ENCODE assay signal across 9 cellular contexts in the genomic region with DNA sequence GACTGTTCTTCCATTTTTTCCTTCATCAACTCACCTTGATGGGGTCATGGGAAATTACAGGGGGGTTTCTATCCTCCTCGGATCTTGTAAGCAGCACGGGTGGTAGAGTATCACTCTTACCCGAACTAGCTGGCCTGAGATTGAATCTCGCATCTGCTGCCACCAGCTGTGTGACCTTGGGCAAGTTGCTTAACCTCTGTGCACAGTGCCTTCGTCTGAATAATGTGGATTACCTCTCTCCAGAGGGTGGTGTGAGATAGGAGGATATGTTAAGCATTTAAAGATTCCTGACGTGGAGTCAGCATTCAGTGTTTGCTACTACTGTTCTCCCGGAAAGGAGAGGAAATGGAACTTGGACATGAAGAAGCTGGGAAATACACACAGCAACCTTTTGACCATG. TPM values are rescaled to one million over a fixed set of nuclear protein-coding genes. Genes with fewer than 3 reads are reported as not detected.
A peak's percentile ranks its signal among the peaks of the same experiment; 100 is the strongest.
DNase-seq lines count a peak whose midpoint lies in the region; ATAC-seq, FAIRE-seq and TF ChIP-seq lines count a peak whose summit lies in the region.
"Had no signal": no experiment of that assay in that cellular context is flagged by ENCODE, and none has a peak within 500 bp of the region (broad histone marks: within the 10 kb centered on the region; RNA-seq: fewer than 3 reads in every experiment).

No MANE protein-coding gene starts in this region.

- no peak for DNase-seq in heart right ventricle
- no peak for DNase-seq in left cardiac atrium
- no peak for DNase-seq in astrocyte (ENCODE audit: low read depth)
- no peak for DNase-seq in natural killer cell
- no peak for DNase-seq in vagina (ENCODE audit: extremely low spot score in 2 of 2)
- DNase-seq in amygdala (lab: John Stamatoyannopoulos, UW), result no peak
- DNase-seq in NCI-H748 (lab: John Stamatoyannopoulos, UW; ENCODE audit: unreplicated experiment), result no peak
- DNase-seq: stimulated activated CD4-positive, alpha-beta T cell treated with anti-CD3 and anti-CD28 coated beads, Interleukin-4, amount 100 ng/mL, for 4 hours had no signal

- H2AFZ ChIP-seq in astrocyte (ENCODE audit: low read depth, low read length), result no peak overlapping the region

- no peak overlapping the region for H3K4me2 ChIP-seq in astrocyte (ENCODE audit: low read length)

- H3K4me1 Mint-ChIP-seq in astrocyte (ENCODE audit: low read depth, unreplicated experiment) (peaks cover 44% of the 10 kb centered on the region), natural killer cell (peaks cover 79 to 90% of the 10 kb centered on the region in 2 donors)

- peaks cover 95% of the 10 kb centered on the region for H4K20me1 ChIP-seq in astrocyte (ENCODE audit: insufficient read depth, low read length)

- ATAC-seq in heart right ventricle (no peak), left cardiac atrium (no peak), natural killer cell (no peak), GM19463 (IDR thresholded peaks at IDR 0.05; ENCODE audit: unreplicated experiment) (no peak)

- H3K4me3 Mint-ChIP-seq in astrocyte (ENCODE audit: unreplicated experiment) (no peak overlapping the region), natural killer cell (peak overlapping the region; percentile 70)

- H3K36me3 ChIP-seq in heart right ventricle, result peaks cover 0 to 84% (median 33%) of the 10 kb centered on the region in 9 donors
- peaks cover 46% of the 10 kb centered on the region for H3K36me3 ChIP-seq in astrocyte (ENCODE audit: insufficient read depth, low read length)
- H3K36me3 ChIP-seq in vagina, result peaks cover 0 to 47% of the 10 kb centered on the region in 2 donors

- H3K27ac ChIP-seq in heart right ventricle (peak overlapping the region in 9 of 10 donors; percentile 38 to 89 (median 73)), astrocyte (ENCODE audit: low read depth, low read length) (no peak overlapping the region), vagina (peak overlapping the region; percentile 53)

- H3K9me3 ChIP-seq in heart right ventricle (no peaks in the 10 kb centered on the region), astrocyte (ENCODE audit: insufficient read depth, low read depth, low read length) (no peaks in the 10 kb centered on the region), vagina (no peaks in the 10 kb centered on the region)

- intact Hi-C loops in heart right ventricle (cut with DNase I) (no loop called here), left cardiac atrium (cut with DNase I) (no loop called here), natural killer cell (cut with micrococcal nuclease) (no loop called here), vagina (cut with DNase I) (no loop called here)

- 34 to 48% methylated on average over 7 of the region's 7 CpGs for WGBS in heart right ventricle, 2 donors

- H3K4me3 ChIP-seq in heart right ventricle (no peak overlapping the region), astrocyte (ENCODE audit: insufficient read depth, low read depth, low read length) (no peak overlapping the region), vagina (no peak overlapping the region)

- no peak for TF ChIP-seq POLR2A in vagina (IDR thresholded peaks at IDR 0.05)

- H3K27me3 Mint-ChIP-seq in astrocyte (ENCODE audit: low read depth, unreplicated experiment) (no peaks in the 10 kb centered on the region), natural killer cell (ENCODE audit: low read depth in 2 of 2) (no peaks in the 10 kb centered on the region)

- peaks cover 85% of the 10 kb centered on the region for H3K79me2 ChIP-seq in astrocyte (ENCODE audit: insufficient read depth, low read length)

- H3K36me3 Mint-ChIP-seq in astrocyte (ENCODE audit: low read depth, unreplicated experiment) (peaks cover 12% of the 10 kb centered on the region), natural killer cell (no peaks in the 10 kb centered on the region)

- H3K27ac Mint-ChIP-seq in astrocyte (ENCODE audit: unreplicated experiment) (peak overlapping the region; percentile 47), natural killer cell (peak overlapping the region; percentile 90 to 92)

- no peak overlapping the region for H3K9ac ChIP-seq in astrocyte (ENCODE audit: low read length)

- H3K9me3 Mint-ChIP-seq in astrocyte (ENCODE audit: unreplicated experiment) (no peaks in the 10 kb centered on the region), natural killer cell (no peaks in the 10 kb centered on the region)

- H3K4me1 ChIP-seq in heart right ventricle, result peaks cover 29 to 99% (median 61%) of the 10 kb centered on the region in 9 donors
- peaks cover 35% of the 10 kb centered on the region for H3K4me1 ChIP-seq in astrocyte (ENCODE audit: insufficient read depth, low read length)
- H3K4me1 ChIP-seq in vagina, result peaks cover 72% of the 10 kb centered on the region

- TF ChIP-seq CTCF in heart right ventricle (IDR thresholded peaks at IDR 0.05) (no peak), astrocyte (IDR thresholded peaks at IDR 0.05; ENCODE audit: insufficient read depth, low read depth, low read length) (no peak), natural killer cell (IDR thresholded peaks at IDR 0.05) (no peak), vagina (IDR thresholded peaks at IDR 0.05) (no peak)

- H3K27me3 ChIP-seq in heart right ventricle (no peaks in the 10 kb centered on the region), astrocyte (ENCODE audit: insufficient read depth, low read length) (no peaks in the 10 kb centered on the region), vagina (no peaks in the 10 kb centered on the region)

- FAIRE-seq in astrocyte (lab: Jason Lieb, UNC), result no peak

RNA-seq across cellular contexts. Expression of gene LASP1, which starts 24.4 kb away (rescaled TPM):
- 10 to 100 TPM; 19.5 to 56.9 (median 23.0) TPM for total RNA-seq in heart right ventricle
- 10 to 100 TPM; 21.3 to 25.4 TPM for polyA plus RNA-seq in heart right ventricle
- 10 to 100 TPM; 51.8 to 55.0 TPM for total RNA-seq in left cardiac atrium
- total RNA-seq in astrocyte, result 395 and 421 TPM in 2 replicates
- 100 to 1,000 TPM; 293 to 363 (median 340) TPM for total RNA-seq in natural killer cell
- total RNA-seq in vagina, result 69.0 TPM

RNA-seq across cellular contexts. Expression of gene RPL23, which starts 40.8 kb away (rescaled TPM):
- total RNA-seq in heart right ventricle (100 to 1,000 TPM; 725 to 991 (median 835) TPM), left cardiac atrium (100 to 1,000 TPM; 892 to 925 TPM), astrocyte (954 and 1,087 TPM in 2 replicates), natural killer cell (100 to 1,000 TPM; 752 to 934 (median 923) TPM), vagina (1,585 TPM)
- 1,000 to 10,000 TPM; 1,798 to 2,733 TPM for polyA plus RNA-seq in heart right ventricle
